ENCODE assay signal across 18 cellular contexts in genomic region chr10:46554166-46554781, GRCh38. TPM values are rescaled to one million over a fixed set of nuclear protein-coding genes. Genes with fewer than 3 reads are reported as not detected.
"Had no signal": no experiment of that assay in that cellular context is flagged by ENCODE, and none has a peak within 500 bp of the region (broad histone marks: within the 10 kb centered on the region; RNA-seq: fewer than 3 reads in every experiment).

No MANE protein-coding gene starts in this region.

- ATAC-seq: activated CD4-positive, CD25-positive, alpha-beta regulatory T cell treated with anti-CD3 and anti-CD28 coated beads, Interleukin-2, amount 50 U/mL, for 24 hours; activated naive CD4-positive, alpha-beta T cell treated with anti-CD3 and anti-CD28 coated beads, Interleukin-2, amount 50 U/mL, for 72 hours; natural killer cell treated with Interleukin-12 subunit alpha and Interleukin-12 subunit beta and Interleukin-15 and Interleukin-18, amount 100 ng/mL, for 72 hours; sciatic nerve had no signal

- H3K27ac Mint-ChIP-seq: activated naive CD4-positive, alpha-beta T cell treated with anti-CD3 and anti-CD28 coated beads, Interleukin-2, amount 50 U/mL, for 72 hours; activated T-helper 1 cell treated with anti-CD3 and anti-CD28 coated beads, Interleukin-12 subunit alpha, Interleukin-12 subunit beta, Interleukin-2, Interleukin-4 antibody, amounts not matched to agents 30 ng/mL and 10 ng/mL and 1 ng/mL, durations not matched to agents 14 hours and 24 hours and 36 hours; natural killer cell treated with Interleukin-12 subunit alpha and Interleukin-12 subunit beta and Interleukin-15 and Interleukin-18, amount 100 ng/mL, for 72 hours; stimulated activated naive CD8-positive, alpha-beta T cell treated with anti-CD3 and anti-CD28 coated beads, Interleukin-15, Interleukin-2, amounts not matched to agents 100 ng/mL and 50 ng/mL, for 24 hours had no signal

- H3K9me3 Mint-ChIP-seq: activated naive CD4-positive, alpha-beta T cell treated with anti-CD3 and anti-CD28 coated beads, Interleukin-2, amount 50 U/mL, for 72 hours; activated T-helper 1 cell treated with anti-CD3 and anti-CD28 coated beads, Interleukin-12 subunit alpha, Interleukin-12 subunit beta, Interleukin-2, Interleukin-4 antibody, amounts not matched to agents 30 ng/mL and 10 ng/mL and 1 ng/mL, durations not matched to agents 14 hours and 24 hours and 36 hours; natural killer cell treated with Interleukin-12 subunit alpha and Interleukin-12 subunit beta and Interleukin-15 and Interleukin-18, amount 100 ng/mL, for 72 hours; stimulated activated naive CD8-positive, alpha-beta T cell treated with anti-CD3 and anti-CD28 coated beads, Interleukin-15, Interleukin-2, amounts not matched to agents 100 ng/mL and 50 ng/mL, for 24 hours had no signal

- FAIRE-seq: colon had no signal

- H3K9me3 ChIP-seq: esophagus squamous epithelium, upper lobe of left lung had no signal

- H3K4me3 Mint-ChIP-seq: activated T-helper 1 cell treated with anti-CD3 and anti-CD28 coated beads, Interleukin-12 subunit alpha, Interleukin-12 subunit beta, Interleukin-2, Interleukin-4 antibody, amounts not matched to agents 30 ng/mL and 10 ng/mL and 1 ng/mL, durations not matched to agents 14 hours and 24 hours and 36 hours; natural killer cell treated with Interleukin-12 subunit alpha and Interleukin-12 subunit beta and Interleukin-15 and Interleukin-18, amount 100 ng/mL, for 72 hours; stimulated activated naive CD8-positive, alpha-beta T cell treated with anti-CD3 and anti-CD28 coated beads, Interleukin-15, Interleukin-2, amounts not matched to agents 100 ng/mL and 50 ng/mL, for 24 hours had no signal

- H3K27ac ChIP-seq: esophagus squamous epithelium, SK-N-MC had no signal

- DNase-seq: activated CD4-positive, alpha-beta T cell treated with anti-CD3 and anti-CD28 coated beads, Interleukin-2, amount 50 U/mL, for 4 hours; esophagus squamous epithelium; hypothalamus; kidney glomerular epithelial cell; occipital lobe had no signal

- H3K36me3 Mint-ChIP-seq: activated naive CD4-positive, alpha-beta T cell treated with anti-CD3 and anti-CD28 coated beads, Interleukin-2, amount 50 U/mL, for 72 hours; natural killer cell treated with Interleukin-12 subunit alpha and Interleukin-12 subunit beta and Interleukin-15 and Interleukin-18, amount 100 ng/mL, for 72 hours had no signal

- H3K4me3 ChIP-seq: esophagus squamous epithelium, SK-N-MC had no signal

RNA-seq across cellular contexts. Expression of gene GPRIN2, which starts 2.2 kb away (rescaled TPM):
- total RNA-seq: activated naive CD4-positive, alpha-beta T cell treated with anti-CD3 and anti-CD28 coated beads, Interleukin-2, amount 50 U/mL, for 72 hours; activated T-helper 1 cell treated with anti-CD3 and anti-CD28 coated beads, Interleukin-12 subunit alpha, Interleukin-12 subunit beta, Interleukin-2, Interleukin-4 antibody, amounts not matched to agents 30 ng/mL and 10 ng/mL and 1 ng/mL, durations not matched to agents 14 hours and 24 hours and 36 hours; cardiac septum; fibroblast of villous mesenchyme; mesenteric fat pad; natural killer cell treated with Interleukin-12 subunit alpha and Interleukin-12 subunit beta and Interleukin-15 and Interleukin-18, amount 100 ng/mL, for 72 hours; pulmonary artery endothelial cell had no signal
